Comparison of ENCODE assay signal across 9 cellular contexts in the genomic region with DNA sequence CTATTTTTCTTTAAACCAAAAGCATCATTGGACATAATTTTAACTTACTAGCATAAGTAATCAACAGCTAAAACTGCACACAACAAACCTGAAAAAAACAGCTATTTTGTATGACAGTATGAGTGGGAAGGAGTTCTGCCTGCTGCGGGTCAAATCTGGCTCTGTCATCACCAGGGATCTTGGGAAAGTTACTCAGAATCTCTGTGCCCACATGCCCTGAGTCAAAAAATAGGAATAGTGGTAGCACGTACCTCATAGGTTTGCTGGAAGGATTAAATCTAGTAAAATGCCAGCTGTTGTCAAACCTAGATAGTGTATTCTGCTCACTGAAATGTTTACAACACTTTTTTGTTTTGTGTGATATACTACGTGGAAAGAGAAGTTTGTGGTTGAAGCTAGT. TPM values are rescaled to one million over a fixed set of nuclear protein-coding genes. Genes with fewer than 3 reads are reported as not detected.
DNase-seq lines count a peak whose midpoint lies in the region; ATAC-seq, FAIRE-seq and TF ChIP-seq lines count a peak whose summit lies in the region.
"Had no signal": no experiment of that assay in that cellular context is flagged by ENCODE, and none has a peak within 500 bp of the region (broad histone marks: within the 10 kb centered on the region; RNA-seq: fewer than 3 reads in every experiment).

No MANE protein-coding gene starts in this region.

- H3K4me3 ChIP-seq in astrocyte of the cerebellum (ENCODE audit: low read depth, low read length): peak overlapping the region; percentile 74
- H3K4me3 ChIP-seq in HepG2 (replicated peaks in 1 of 3; ENCODE audit: insufficient read depth in 1 of 3, low read depth in 2 of 3, low read length in 3 of 3): peak overlapping the region; percentile 70 to 80 (median 73)
- peak overlapping the region; percentile 76 to 89 (median 78) for H3K4me3 ChIP-seq in tibial nerve

- no peaks in the 10 kb centered on the region for H4K20me1 ChIP-seq in HepG2 (ENCODE audit: insufficient read depth, low read length)

- H3K4me3 Mint-ChIP-seq in activated T-cell treated with anti-CD3 and anti-CD28 coated beads, Interleukin-2, amount 50 U/mL, for 4 hours: peak overlapping the region; percentile 95

- peaks cover 40% of the 10 kb centered on the region for H3K4me1 Mint-ChIP-seq in activated T-cell treated with anti-CD3 and anti-CD28 coated beads, Interleukin-2, amount 50 U/mL, for 4 hours (ENCODE audit: low read depth)

- H3K27me3 ChIP-seq in HepG2 (ENCODE audit: control insufficient read depth in 1 of 2, insufficient read depth in 2 of 2, low read length in 2 of 2): peaks cover 0 to 5% of the 10 kb centered on the region in 2 experiments; a peak in 2 of 5 replicates
- no peaks in the 10 kb centered on the region for H3K27me3 ChIP-seq in tibial nerve

- intact Hi-C loops in HepG2 (cut with micrococcal nuclease; ENCODE audit: unreplicated experiment): no loop called here

- H3K27me3 Mint-ChIP-seq in activated T-cell treated with anti-CD3 and anti-CD28 coated beads, Interleukin-2, amount 50 U/mL, for 4 hours (ENCODE audit: low read depth): no peaks in the 10 kb centered on the region

- no peaks in the 10 kb centered on the region for H3K9me3 Mint-ChIP-seq in activated T-cell treated with anti-CD3 and anti-CD28 coated beads, Interleukin-2, amount 50 U/mL, for 4 hours

- WGBS in HepG2 (ENCODE audit: low lambda C conversion rate): 48% methylated on average over 3 of the region's 3 CpGs
- 17 to 18% methylated on average over 3 of the region's 3 CpGs for WGBS in tibial nerve, 2 donors

- peaks cover 12% of the 10 kb centered on the region for H3K36me3 Mint-ChIP-seq in activated T-cell treated with anti-CD3 and anti-CD28 coated beads, Interleukin-2, amount 50 U/mL, for 4 hours (ENCODE audit: insufficient read depth)

- TF ChIP-seq POLR2A in HepG2 (IDR thresholded peaks at IDR 0.05; ENCODE audit: insufficient read depth in 1 of 2, low read depth in 2 of 2, low read length in 2 of 2) (no peak), tibial nerve (IDR thresholded peaks at IDR 0.05) (no peak)

- peak overlapping the region; percentile 85 for H3K4me2 ChIP-seq in HepG2 (ENCODE audit: low read depth, low read length)

- H3K4me1 ChIP-seq in HepG2 (ENCODE audit: insufficient read depth, low read length): peaks cover 23% of the 10 kb centered on the region
- H3K4me1 ChIP-seq in tibial nerve: peaks cover 0 to 30% (median 0%) of the 10 kb centered on the region in 4 donors

- CTCF ChIA-PET in HepG2 (lab: Yijun Ruan, JAX; ENCODE audit: low intra/inter-chr PET ratio, low total read pairs): no interaction called here

- H3K36me3 ChIP-seq in HepG2 (replicated peaks in 1 of 2; ENCODE audit: control insufficient read depth in 1 of 2, insufficient read depth in 2 of 2, low read length in 2 of 2): 0 out of 5 replicates have a peak, but pooled peaks cover 0 to 4% of the 10 kb centered on the region in 2 experiments
- peaks cover 0 to 28% (median 0%) of the 10 kb centered on the region in 3 donors for H3K36me3 ChIP-seq in tibial nerve

- no peaks in the 10 kb centered on the region for H3K79me2 ChIP-seq in HepG2 (ENCODE audit: insufficient read depth, low read length)

- no peak for FAIRE-seq in HepG2 (lab: Jason Lieb, UNC)

- H2AFZ ChIP-seq in HepG2 (ENCODE audit: low read length): peak overlapping the region; percentile 55

- in situ Hi-C loops in astrocyte of the cerebellum (cut with HindIII; ENCODE audit: low sequenced_read_pairs) (no loop called here), HepG2 (cut with HindIII; ENCODE audit: extremely low pct_ligation_motif_present, low pct_unique_long_range_greater_than_20kb) (no loop called here)

- TF ChIP-seq CTCF in astrocyte of the cerebellum (IDR thresholded peaks at IDR 0.05; ENCODE audit: low read depth, low read length, missing control alignments) (no peak), HepG2 (CRISPR knock-in tag; IDR thresholded peaks at IDR 0.05) (no peak), tibial nerve (IDR thresholded peaks at IDR 0.05) (no peak)

- H3K9ac ChIP-seq in HepG2 (ENCODE audit: insufficient read depth, low read depth, low read length): peak overlapping the region; percentile 84; the same call in 1 of the 2 replicates

- DNase-seq in activated T-cell treated with anti-CD3 and anti-CD28 coated beads, Interleukin-2, amount 50 U/mL, for 4 hours: no peak
- no peak for DNase-seq in activated T-cell treated with anti-CD3 and anti-CD28 coated beads, Interleukin-2, amount 50 U/mL, for 48 hours
- DNase-seq in astrocyte of the cerebellum (ENCODE audit: low read depth) (no peak), HepG2 (ENCODE audit: low spot score) (no peak), tibial nerve (ENCODE audit: low spot score in 2 of 2) (no peak), NCI-H1105 treated with DMSO at 0.1 percent for 48 hours (lab: John Stamatoyannopoulos, UW) (no peak), DMS153 treated with DMSO at 0.1 percent for 48 hours (lab: John Stamatoyannopoulos, UW; ENCODE audit: unreplicated experiment) (no peak)

- POLR2A ChIA-PET in HepG2 (lab: Yijun Ruan, JAX): interaction anchor here (2.0 to 2.3 kb wide), 2 partner anchors 9 to 33 kb away, joined by 7 to 12 read pairs; a partner anchor contains a TSS

- no peak for TF ChIP-seq RAD21 in HepG2 (CRISPR knock-in tag; IDR thresholded peaks at IDR 0.05)

- BruUV-seq in HepG2 (replicated peaks; lab: Mats Ljungman, UMichigan): no TSS peak

- H3K9me3 ChIP-seq in HepG2 (ENCODE audit: low read length) (no peaks in the 10 kb centered on the region), tibial nerve (no peaks in the 10 kb centered on the region)

- H3K27ac ChIP-seq in HepG2 (ENCODE audit: extremely low read length, insufficient read depth, low read length) (peak overlapping the region; percentile 79), tibial nerve (peak overlapping the region; percentile 93 to 98 (median 96))

- no peak for TF ChIP-seq EP300 in HepG2 (IDR thresholded peaks at IDR 0.05; ENCODE audit: low read depth in 2 of 2, low read length in 2 of 2)
- TF ChIP-seq EP300 in HepG2 (CRISPR knock-in tag; IDR thresholded peaks at IDR 0.05; ENCODE audit: borderline replicate concordance): no peak
- no peak for TF ChIP-seq EP300 in tibial nerve (IDR thresholded peaks at IDR 0.05)

- ATAC-seq in activated T-cell treated with anti-CD3 and anti-CD28 coated beads, Interleukin-2, amount 50 U/mL, for 4 hours: no peak
- ATAC-seq in HepG2 (no peak), HG02840 (IDR thresholded peaks at IDR 0.05; ENCODE audit: low FRiP score, unreplicated experiment) (no peak)

RNA-seq across cellular contexts. Expression of a gene that starts 1.1 kb away (rescaled TPM):
- total RNA-seq in activated T-cell treated with anti-CD3 and anti-CD28 coated beads, Interleukin-2, amount 50 U/mL, for 4 hours: 10 to 100 TPM; 14.7 to 18.7 (median 17.1) TPM
- total RNA-seq in HepG2 (2016; rRNA removed; fragmentation: Illumina TruSeq; extraction: Trizol) (6.7 and 13.7 TPM in 2 replicates), tibial nerve (10 to 100 TPM; 28.8 to 47.3 (median 35.1) TPM)
- total RNA-seq in HepG2 (2016; cell fraction: cytosol; rRNA removed; fragmentation: Illumina TruSeq; extraction: Trizol; ENCODE audit: low read depth): 1.8 and 2.2 TPM in 2 replicates
- total RNA-seq in HepG2 (2016; cell fraction: insoluble cytoplasmic fraction; rRNA removed; fragmentation: Illumina TruSeq; extraction: Trizol): 8.0 and 12.5 TPM in 2 replicates
- 3.0 and 3.5 TPM in 2 replicates for total RNA-seq in HepG2 (2016; cell fraction: membrane; rRNA removed; fragmentation: Illumina TruSeq; extraction: Trizol)
- total RNA-seq in HepG2 (2016; cell fraction: nucleus; rRNA removed; fragmentation: Illumina TruSeq; extraction: Trizol): 18.3 and 18.9 TPM in 2 replicates
- polyA plus RNA-seq in HepG2 (2011; rRNA removed): 10.0 and 10.1 TPM in 2 replicates
- 5.0 and 7.4 TPM in 2 replicates for polyA plus RNA-seq in HepG2 (2011; cell fraction: cytosol; rRNA removed)
- polyA plus RNA-seq in HepG2 (2011; cell fraction: nucleus; rRNA removed): 10.6 and 11.1 TPM in 2 replicates
- polyA plus RNA-seq in HepG2 (2012): 10.4 and 11.3 TPM in 2 replicates
- polyA plus RNA-seq in HepG2 (2016; cell fraction: cytosol; fragmentation: Illumina TruSeq; extraction: Trizol; ENCODE audit: low read depth): 0.95 and 1.3 TPM in 2 replicates
- polyA plus RNA-seq in HepG2 (2016; cell fraction: insoluble cytoplasmic fraction; fragmentation: Illumina TruSeq; extraction: Trizol; ENCODE audit: low read depth): 6.2 and 8.3 TPM in 2 replicates
- polyA plus RNA-seq in HepG2 (2016; cell fraction: membrane; fragmentation: Illumina TruSeq; extraction: Trizol; ENCODE audit: low read depth): 2.4 TPM in 2 replicates
- 21.3 and 21.9 TPM in 2 replicates for polyA plus RNA-seq in HepG2 (2016; cell fraction: nucleus; fragmentation: Illumina TruSeq; extraction: Trizol; ENCODE audit: insufficient read depth, low read depth)
- polyA minus RNA-seq in HepG2 (2011; rRNA and poly(A)+ RNA removed; ENCODE audit: low replicate concordance): 4.3 and 5.8 TPM in 2 replicates
- polyA minus RNA-seq in HepG2 (2011; cell fraction: cytosol; rRNA and poly(A)+ RNA removed): 4.4 and 5.8 TPM in 2 replicates
- 26.1 and 29.2 TPM in 2 replicates for polyA minus RNA-seq in HepG2 (2011; cell fraction: nucleus; rRNA and poly(A)+ RNA removed)

RNA-seq across cellular contexts. Expression of a gene that starts 33.9 kb away (rescaled TPM):
- total RNA-seq in activated T-cell treated with anti-CD3 and anti-CD28 coated beads, Interleukin-2, amount 50 U/mL, for 4 hours: 10 to 100 TPM; 35.9 to 40.9 (median 38.5) TPM
- total RNA-seq in HepG2 (2016; rRNA removed; fragmentation: Illumina TruSeq; extraction: Trizol): 18.5 and 22.6 TPM in 2 replicates
- 2.3 and 2.6 TPM in 2 replicates for total RNA-seq in HepG2 (2016; cell fraction: cytosol; rRNA removed; fragmentation: Illumina TruSeq; extraction: Trizol; ENCODE audit: low read depth)
- 18.5 and 23.2 TPM in 2 replicates for total RNA-seq in HepG2 (2016; cell fraction: insoluble cytoplasmic fraction; rRNA removed; fragmentation: Illumina TruSeq; extraction: Trizol)
- 7.6 and 9.0 TPM in 2 replicates for total RNA-seq in HepG2 (2016; cell fraction: membrane; rRNA removed; fragmentation: Illumina TruSeq; extraction: Trizol)
- 20.3 and 21.3 TPM in 2 replicates for total RNA-seq in HepG2 (2016; cell fraction: nucleus; rRNA removed; fragmentation: Illumina TruSeq; extraction: Trizol)
- 10.6 and 11.5 TPM in 2 replicates for polyA plus RNA-seq in HepG2 (2011; rRNA removed)
- 6.0 and 9.2 TPM in 2 replicates for polyA plus RNA-seq in HepG2 (2011; cell fraction: cytosol; rRNA removed)
- 7.8 and 8.4 TPM in 2 replicates for polyA plus RNA-seq in HepG2 (2011; cell fraction: nucleus; rRNA removed)
- polyA plus RNA-seq in HepG2 (2012): 13.9 and 14.9 TPM in 2 replicates
- polyA plus RNA-seq in HepG2 (2016; cell fraction: cytosol; fragmentation: Illumina TruSeq; extraction: Trizol; ENCODE audit: low read depth): 0.85 and 1.0 TPM in 2 replicates
- polyA plus RNA-seq in HepG2 (2016; cell fraction: insoluble cytoplasmic fraction; fragmentation: Illumina TruSeq; extraction: Trizol; ENCODE audit: low read depth): 18.4 and 20.6 TPM in 2 replicates
- 4.1 and 4.8 TPM in 2 replicates for polyA plus RNA-seq in HepG2 (2016; cell fraction: membrane; fragmentation: Illumina TruSeq; extraction: Trizol; ENCODE audit: low read depth)
- 15.3 and 17.3 TPM in 2 replicates for polyA plus RNA-seq in HepG2 (2016; cell fraction: nucleus; fragmentation: Illumina TruSeq; extraction: Trizol; ENCODE audit: insufficient read depth, low read depth)
- 12.2 and 30.0 TPM in 2 replicates for polyA minus RNA-seq in HepG2 (2011; rRNA and poly(A)+ RNA removed; ENCODE audit: low replicate concordance)
- 14.8 and 21.8 TPM in 2 replicates for polyA minus RNA-seq in HepG2 (2011; cell fraction: cytosol; rRNA and poly(A)+ RNA removed)
- polyA minus RNA-seq in HepG2 (2011; cell fraction: nucleus; rRNA and poly(A)+ RNA removed): 49.8 and 50.1 TPM in 2 replicates
- total RNA-seq in tibial nerve: 100 to 1,000 TPM; 156 to 223 (median 175) TPM

RNA-seq across cellular contexts. Expression of a gene that starts 44.7 kb away (rescaled TPM):
- not detected for total RNA-seq in activated T-cell treated with anti-CD3 and anti-CD28 coated beads, Interleukin-2, amount 50 U/mL, for 4 hours
- not detected in 2 replicates for total RNA-seq in HepG2 (2016; rRNA removed; fragmentation: Illumina TruSeq; extraction: Trizol)
- total RNA-seq in HepG2 (2016; cell fraction: cytosol; rRNA removed; fragmentation: Illumina TruSeq; extraction: Trizol; ENCODE audit: low read depth): not detected in 2 replicates
- not detected in 2 replicates for total RNA-seq in HepG2 (2016; cell fraction: insoluble cytoplasmic fraction; rRNA removed; fragmentation: Illumina TruSeq; extraction: Trizol)
- not detected in 2 replicates for total RNA-seq in HepG2 (2016; cell fraction: membrane; rRNA removed; fragmentation: Illumina TruSeq; extraction: Trizol)
- not detected in 2 replicates for total RNA-seq in HepG2 (2016; cell fraction: nucleus; rRNA removed; fragmentation: Illumina TruSeq; extraction: Trizol)
- not detected in 2 replicates for polyA plus RNA-seq in HepG2 (2011; rRNA removed)
- polyA plus RNA-seq in HepG2 (2011; cell fraction: cytosol; rRNA removed): not detected in 2 replicates
- not detected in 2 replicates for polyA plus RNA-seq in HepG2 (2011; cell fraction: nucleus; rRNA removed)
- polyA plus RNA-seq in HepG2 (2012): not detected in 2 replicates
- polyA plus RNA-seq in HepG2 (2016; cell fraction: cytosol; fragmentation: Illumina TruSeq; extraction: Trizol; ENCODE audit: low read depth): not detected in 2 replicates
- not detected in 2 replicates for polyA plus RNA-seq in HepG2 (2016; cell fraction: insoluble cytoplasmic fraction; fragmentation: Illumina TruSeq; extraction: Trizol; ENCODE audit: low read depth)
- polyA plus RNA-seq in HepG2 (2016; cell fraction: membrane; fragmentation: Illumina TruSeq; extraction: Trizol; ENCODE audit: low read depth): not detected in 2 replicates
- not detected in 2 replicates for polyA plus RNA-seq in HepG2 (2016; cell fraction: nucleus; fragmentation: Illumina TruSeq; extraction: Trizol; ENCODE audit: insufficient read depth, low read depth)
- polyA minus RNA-seq in HepG2 (2011; rRNA and poly(A)+ RNA removed; ENCODE audit: low replicate concordance): not detected in 2 replicates
- polyA minus RNA-seq in HepG2 (2011; cell fraction: cytosol; rRNA and poly(A)+ RNA removed): not detected in 2 replicates
- not detected in 2 replicates for polyA minus RNA-seq in HepG2 (2011; cell fraction: nucleus; rRNA and poly(A)+ RNA removed)
- total RNA-seq in tibial nerve: not detected
- total RNA-seq: subcutaneous adipose tissue had no signal
